ENCODE assay signal across 18 cellular contexts in the genomic region with DNA sequence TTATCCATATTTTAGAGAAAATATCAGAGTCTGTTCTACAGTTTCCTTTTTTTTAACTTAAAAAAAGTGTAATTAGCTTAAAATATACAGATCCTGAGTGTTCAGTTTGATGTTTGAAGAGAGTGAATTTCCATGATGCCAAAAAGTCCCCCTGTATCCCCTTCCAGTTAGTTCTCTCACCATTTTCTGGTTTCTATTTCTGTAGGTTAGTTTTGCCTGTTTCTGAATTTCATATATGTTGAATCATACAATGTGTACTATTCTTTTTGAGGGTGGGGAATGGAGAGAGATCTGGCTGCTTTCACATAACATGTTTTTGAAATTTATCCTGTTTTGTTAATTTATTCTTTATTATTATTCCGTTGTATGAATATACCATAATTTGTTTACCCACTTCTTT.
"Had no signal": no experiment of that assay in that cellular context is flagged by ENCODE, and none has a peak within 500 bp of the region (broad histone marks: within the 10 kb centered on the region; RNA-seq: fewer than 3 reads in every experiment).

No MANE protein-coding gene starts in this region.

- H3K4me1 Mint-ChIP-seq: activated CD4-positive, alpha-beta memory T cell treated with anti-CD3 and anti-CD28 coated beads, Interleukin-2, amount 10 ng/mL, durations not matched to agents 7 days and 5 days; nephron progenitor cell had no signal

- H3K27ac Mint-ChIP-seq: activated CD4-positive, alpha-beta memory T cell treated with anti-CD3 and anti-CD28 coated beads, Interleukin-2, amount 10 ng/mL, durations not matched to agents 7 days and 5 days; activated T-helper 1 cell treated with anti-CD3 and anti-CD28 coated beads, Interleukin-12 subunit alpha, Interleukin-12 subunit beta, Interleukin-2, Interleukin-4 antibody, amounts not matched to agents 30 ng/mL and 10 ng/mL and 1 ng/mL, durations not matched to agents 14 hours and 24 hours and 36 hours; T-helper 1 cell treated with Interleukin-12 subunit alpha and Interleukin-12 subunit beta and Interleukin-4 antibody, amounts not matched to agents 30 μg/mL and 1 μg/mL, for 36 hours had no signal

- H3K4me3 Mint-ChIP-seq: activated CD4-positive, alpha-beta memory T cell treated with anti-CD3 and anti-CD28 coated beads, Interleukin-2, amount 10 ng/mL, durations not matched to agents 7 days and 5 days; activated T-helper 1 cell treated with anti-CD3 and anti-CD28 coated beads, Interleukin-12 subunit alpha, Interleukin-12 subunit beta, Interleukin-2, Interleukin-4 antibody, amounts not matched to agents 30 ng/mL and 10 ng/mL and 1 ng/mL, durations not matched to agents 14 hours and 24 hours and 36 hours; nephron progenitor cell; T-helper 1 cell treated with Interleukin-12 subunit alpha and Interleukin-12 subunit beta and Interleukin-4 antibody, amounts not matched to agents 30 μg/mL and 1 μg/mL, for 36 hours had no signal

- ATAC-seq: foreskin keratinocyte, left cardiac atrium had no signal

- H3K9me3 Mint-ChIP-seq: activated CD4-positive, alpha-beta memory T cell treated with anti-CD3 and anti-CD28 coated beads, Interleukin-2, amount 10 ng/mL, durations not matched to agents 7 days and 5 days; activated T-helper 1 cell treated with anti-CD3 and anti-CD28 coated beads, Interleukin-12 subunit alpha, Interleukin-12 subunit beta, Interleukin-2, Interleukin-4 antibody, amounts not matched to agents 30 ng/mL and 10 ng/mL and 1 ng/mL, durations not matched to agents 14 hours and 24 hours and 36 hours; nephron progenitor cell; T-helper 1 cell treated with Interleukin-12 subunit alpha and Interleukin-12 subunit beta and Interleukin-4 antibody, amounts not matched to agents 30 μg/mL and 1 μg/mL, for 36 hours had no signal

- FAIRE-seq: urothelium cell line had no signal

- H3K27me3 Mint-ChIP-seq: activated CD4-positive, alpha-beta memory T cell treated with anti-CD3 and anti-CD28 coated beads, Interleukin-2, amount 10 ng/mL, durations not matched to agents 7 days and 5 days had no signal

- DNase-seq: activated CD4-positive, alpha-beta memory T cell treated with anti-CD3 and anti-CD28 coated beads, Interleukin-2, amount 10 ng/mL, durations not matched to agents 7 days and 5 days; activated naive CD4-positive, alpha-beta T cell treated with Interleukin-2 at 50 U/mL for 16 hours; amygdala; left cardiac atrium; mesendoderm; nephron progenitor cell; nucleus accumbens; posterior cingulate gyrus; retina; SJCRH30; stimulated activated CD4-positive, alpha-beta T cell treated with anti-CD3 and anti-CD28 coated beads, Interleukin-12 subunit alpha, Interleukin-12 subunit beta, amount 100 ng/mL, for 4 hours; stimulated activated CD4-positive, alpha-beta T cell treated with anti-CD3 and anti-CD28 coated beads, Interleukin-1b, Interleukin-23, amount 100 ng/mL, for 48 hours; stimulated activated CD8-positive, alpha-beta memory T cell treated with anti-CD3 and anti-CD28 coated beads, Interleukin-4, amount 100 ng/mL, for 48 hours; stimulated activated naive CD4-positive, alpha-beta T cell treated with Interleukin-2 at 50 U/mL for 16 hours had no signal
